ENCODE assay signal across 8 cellular contexts in the genomic region with DNA sequence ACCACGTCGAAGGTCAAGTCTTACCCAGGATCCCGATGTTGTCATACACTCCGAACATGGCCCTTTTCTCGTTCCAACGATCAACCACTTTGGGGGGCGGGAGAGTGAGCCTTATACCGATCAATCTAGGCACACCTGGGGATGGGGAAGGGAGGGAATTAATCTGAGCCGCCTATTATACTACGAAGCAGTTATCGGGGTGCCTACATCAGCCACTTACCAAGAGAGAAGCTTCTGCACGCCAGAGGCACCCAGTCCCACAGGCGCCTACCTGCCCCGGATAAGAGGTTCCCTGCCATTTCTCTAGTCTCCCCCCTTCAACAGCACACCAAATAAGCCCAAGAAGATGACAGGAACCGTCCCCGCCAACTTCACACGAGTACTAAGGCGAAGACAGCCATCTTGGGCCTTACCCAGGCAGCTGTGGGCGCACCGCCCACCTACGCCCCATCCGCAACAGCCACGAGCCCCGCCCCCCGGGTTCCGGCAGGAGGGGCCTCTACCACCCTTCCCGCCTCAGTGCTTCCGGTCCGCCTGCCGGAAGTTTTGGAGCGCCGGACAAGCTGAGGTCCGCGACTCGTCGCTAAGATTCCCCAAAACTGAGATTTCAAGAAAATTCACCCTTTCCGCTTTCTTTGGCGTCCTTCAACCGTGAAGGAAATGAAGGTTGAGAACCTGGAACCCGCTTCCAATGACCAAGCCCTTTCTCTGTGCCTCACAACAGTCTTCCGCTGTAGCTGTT. TPM values are rescaled to one million over a fixed set of nuclear protein-coding genes. Genes with fewer than 3 reads are reported as not detected.
A peak's percentile ranks its signal among the peaks of the same experiment; 100 is the strongest.
DNase-seq lines count a peak whose midpoint lies in the region; ATAC-seq and TF ChIP-seq lines count a peak whose summit lies in the region.

A gene (minus strand): TSS at position 425 of the 742 bp plus-strand sequence. CDS start 126 bp downstream, at position 299.

- POLR2A ChIA-PET in PC-3 (lab: Charles Lee; ENCODE audit: unreplicated experiment), result interaction anchor here (0.6 to 1.1 kb wide), 2 partner anchors 39 to 48 kb away, joined by 3 to 6 read pairs; no protein-coding TSS in a partner anchor

- H3K36me3 ChIP-seq in PC-3 (ENCODE audit: low read depth, low read length) (peaks cover 12% of the 10 kb centered on the region), mucosa of descending colon (ENCODE audit: low read depth) (no peaks in the 10 kb centered on the region)

- CTCF ChIA-PET in PC-3 (lab: Charles Lee), result interaction anchor here (0.7 kb wide), 1 partner anchor 27 kb away, joined by 3 read pairs; no protein-coding TSS in a partner anchor

- H3K4me3 ChIP-seq in Jurkat, Clone E6-1 (ENCODE audit: low read length), result peak within 1 kb of the TSS; percentile 91
- H3K4me3 ChIP-seq in PC-3 (ENCODE audit: low read length) (peak within 1 kb of the TSS; percentile 80), mucosa of descending colon (peak within 1 kb of the TSS; percentile 48)

- no peaks in the 10 kb centered on the region for H4K20me1 ChIP-seq in PC-3 (ENCODE audit: low read length)

- TF ChIP-seq CTCF in PC-3 (conservative IDR thresholded peaks at IDR 0.05; ENCODE audit: low read depth, low read length), result no peak
- TF ChIP-seq CTCF in mucosa of descending colon (IDR thresholded peaks at IDR 0.05), result no peak

- DNase-seq in DMS114 treated with DMSO at 0.1 percent for 48 hours (lab: John Stamatoyannopoulos, UW; ENCODE audit: unreplicated experiment) (peak; percentile 86), PC-3 (peak; percentile 89), activated T-cell treated with anti-CD3 and anti-CD28 coated beads for 48 hours (ENCODE audit: low read depth) (peak; percentile 99), epithelial cell of prostate (ENCODE audit: low read depth, low spot score) (peak; percentile 73), mucosa of descending colon (peak; percentile 97 to 99 (median 97))
- DNase-seq in Jurkat, Clone E6-1 (ENCODE audit: low read depth, low spot score), result peak; percentile 93
- DNase-seq in stimulated activated CD8-positive, alpha-beta memory T cell treated with anti-CD3 and anti-CD28 coated beads, Interleukin-4, amount 100 ng/mL, for 1 hour (ENCODE audit: low read depth in 2 of 2, low spot score in 1 of 2), result peak; percentile 95 to 96

- peak within 1 kb of the TSS; percentile 86 for H2AFZ ChIP-seq in PC-3 (ENCODE audit: low read length)

- no peaks in the 10 kb centered on the region for H3F3A ChIP-seq in PC-3 (ENCODE audit: low read length, unreplicated experiment)

- peak within 1 kb of the TSS; percentile 96 for H3K9ac ChIP-seq in PC-3 (ENCODE audit: low read length)

- H3K79me2 ChIP-seq in PC-3 (ENCODE audit: low read length), result peaks cover 56% of the 10 kb centered on the region

- H3K27me3 ChIP-seq in PC-3 (ENCODE audit: low read length), result no peaks in the 10 kb centered on the region

- H3K27ac ChIP-seq in PC-3 (ENCODE audit: low read length), result peak within 1 kb of the TSS; percentile 91
- H3K27ac ChIP-seq in epithelial cell of prostate, result peak within 1 kb of the TSS; percentile 94

- peak; percentile 61 for ATAC-seq in GM21576 (IDR thresholded peaks at IDR 0.05; ENCODE audit: unreplicated experiment)
- ATAC-seq in PC-3, result peak; percentile 78
- ATAC-seq in mucosa of descending colon, result peak; percentile 94

- peaks cover 19% of the 10 kb centered on the region for H3K4me1 ChIP-seq in PC-3 (ENCODE audit: insufficient read depth, low read length)
- H3K4me1 ChIP-seq in mucosa of descending colon (ENCODE audit: low read depth), result peaks cover 19% of the 10 kb centered on the region

- intact Hi-C loops in PC-3 (cut with micrococcal nuclease), result no loop called here
- intact Hi-C loops in mucosa of descending colon (cut with DNase I, micrococcal nuclease), result loop anchor here in 1 of 2 donors (5.0 kb wide), 1 partner anchor 44 kb away; no protein-coding TSS in a partner anchor

- H3K9me2 ChIP-seq in PC-3 (replicated peaks; ENCODE audit: low read length), result no peaks in the 10 kb centered on the region

- peak within 1 kb of the TSS; percentile 86 for H3K4me2 ChIP-seq in PC-3 (ENCODE audit: low read length)

- BruUV-seq in PC-3 (replicated peaks; lab: Mats Ljungman, UMichigan), result TSS peak; percentile 90

- H3K9me3 ChIP-seq in PC-3 (ENCODE audit: low read length) (no peaks in the 10 kb centered on the region), mucosa of descending colon (no peaks in the 10 kb centered on the region)

RNA-seq across cellular contexts. Expression of the gene that starts here (rescaled TPM):
- polyA plus RNA-seq in Jurkat, Clone E6-1 (2012; ENCODE audit: insufficient read depth, insufficient read length), result 450 TPM
- total RNA-seq in PC-3 (2014; rRNA removed) (135 and 157 TPM in 2 replicates), mucosa of descending colon (100 to 1,000 TPM; 119 to 143 (median 136) TPM)

Comparison
In these comparisons a context has a peak if more than half of its experiments do, and no peak if none do; other contexts are left out.
1. Peak in every context shown above with its lines: DNase-seq, ATAC-seq, H3K4me3 ChIP-seq and H3K27ac ChIP-seq.